Comparison of ENCODE assay signal across 19 cellular contexts in the genomic region with DNA sequence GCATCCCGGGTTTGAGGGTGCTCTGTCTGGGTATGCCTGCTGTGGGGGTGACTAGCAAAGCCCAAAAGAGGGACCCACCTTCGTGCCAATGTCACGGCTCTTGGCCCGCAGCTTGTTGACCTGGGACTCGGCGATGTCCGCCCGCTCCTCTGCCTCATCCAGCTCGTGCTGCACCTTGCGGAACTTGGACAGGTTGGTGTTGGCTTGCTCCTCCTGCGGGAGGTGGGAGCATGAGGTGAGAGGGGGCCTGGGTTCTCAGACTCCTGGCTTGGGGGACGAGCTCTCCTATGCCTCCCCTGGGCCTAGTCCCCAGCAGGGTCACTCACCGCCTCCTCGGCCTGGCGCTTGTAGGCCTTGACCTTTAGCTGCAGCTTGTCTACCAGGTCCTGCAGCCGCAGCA. TPM values are rescaled to one million over a fixed set of nuclear protein-coding genes. Genes with fewer than 3 reads are reported as not detected.
A peak's percentile ranks its signal among the peaks of the same experiment; 100 is the strongest.
DNase-seq lines count a peak whose midpoint lies in the region; ATAC-seq and TF ChIP-seq lines count a peak whose summit lies in the region.
"Had no signal": no experiment of that assay in that cellular context is flagged by ENCODE, and none has a peak within 500 bp of the region (broad histone marks: within the 10 kb centered on the region; RNA-seq: fewer than 3 reads in every experiment).

No MANE protein-coding gene starts in this region.

- no peaks in the 10 kb centered on the region for H3K36me3 ChIP-seq in H7 (replicated peaks; ENCODE audit: control insufficient read depth, insufficient read depth, low read length)
- peaks cover 41% of the 10 kb centered on the region for H3K36me3 ChIP-seq in right atrium auricular region
- no peaks in the 10 kb centered on the region for H3K36me3 ChIP-seq in osteoblast (ENCODE audit: insufficient read depth, low read length)
- no peaks in the 10 kb centered on the region for H3K36me3 ChIP-seq in sigmoid colon

- peak; percentile 65 for DNase-seq in Right ventricle myocardium inferior (ENCODE audit: missing footprints)
- DNase-seq in cardiac septum (ENCODE audit: low spot score): no peak
- DNase-seq in H7: peak; percentile 36
- no peak for DNase-seq in right atrium auricular region (ENCODE audit: low spot score)
- DNase-seq in osteoblast (ENCODE audit: insufficient read length, low spot score, missing footprints): peak; percentile 49
- DNase-seq in NCI-H2171 (lab: John Stamatoyannopoulos, UW): no peak
- DNase-seq in sigmoid colon: no peak
- DNase-seq: AML-193; Caco-2; CD4-positive, alpha-beta T cell; GDM1; GM23248; HCEC 1CT had no signal

- peak overlapping the region; percentile 84 for H3K27ac ChIP-seq in right atrium auricular region
- no peak overlapping the region for H3K27ac ChIP-seq in osteoblast (ENCODE audit: low read depth, low read length)
- H3K27ac ChIP-seq in sigmoid colon: no peak overlapping the region
- H3K27ac ChIP-seq: 22Rv1, A549, C4-2B, GM23248 had no signal

- H3K4me1 ChIP-seq in right atrium auricular region (peaks cover 0 to 3% of the 10 kb centered on the region in 2 donors), osteoblast (ENCODE audit: insufficient read depth, low read length) (no peaks in the 10 kb centered on the region), sigmoid colon (no peaks in the 10 kb centered on the region)
- H3K4me1 ChIP-seq: A549, Caco-2 had no signal

- no peaks in the 10 kb centered on the region for H3K9me3 ChIP-seq in right atrium auricular region
- no peaks in the 10 kb centered on the region for H3K9me3 ChIP-seq in osteoblast (ENCODE audit: low read depth, low read length)
- no peaks in the 10 kb centered on the region for H3K9me3 ChIP-seq in sigmoid colon
- H3K9me3 ChIP-seq: A549, Caco-2 had no signal

- no peak for TF ChIP-seq CTCF in right atrium auricular region (IDR thresholded peaks at IDR 0.05)
- TF ChIP-seq CTCF in osteoblast (IDR thresholded peaks at IDR 0.05; ENCODE audit: extremely low read depth, low read depth, low read length): no peak
- TF ChIP-seq CTCF in sigmoid colon (IDR thresholded peaks at IDR 0.05): no peak

- intact Hi-C loops in Right ventricle myocardium inferior (cut with DNase I) (no loop called here), cardiac septum (cut with DNase I) (no loop called here), sigmoid colon (cut with DNase I) (no loop called here)

- TF ChIP-seq EP300 in sigmoid colon (IDR thresholded peaks at IDR 0.05): no peak

- H3K79me2 ChIP-seq in osteoblast (ENCODE audit: insufficient read depth, low read length): no peaks in the 10 kb centered on the region

- ATAC-seq in Right ventricle myocardium inferior: no peak
- ATAC-seq: A549 had no signal

- H2AFZ ChIP-seq in osteoblast (ENCODE audit: low read length): no peak overlapping the region
- H2AFZ ChIP-seq: GM23248 had no signal

- no peaks in the 10 kb centered on the region for H4K20me1 ChIP-seq in osteoblast (ENCODE audit: insufficient read depth, low read length)

- 92 to 93% methylated on average over 16 of the region's 16 CpGs for WGBS in sigmoid colon, 2 donors

- TF ChIP-seq POLR2A in sigmoid colon (IDR thresholded peaks at IDR 0.05): no peak

- H3K4me3 ChIP-seq in H7 (ENCODE audit: insufficient read depth, low read depth, low read length) (no peak overlapping the region), right atrium auricular region (no peak overlapping the region), osteoblast (ENCODE audit: insufficient read depth, low read length) (no peak overlapping the region), sigmoid colon (no peak overlapping the region)
- H3K4me3 ChIP-seq: A549, GM23248 had no signal

- H3K4me2 ChIP-seq in osteoblast (ENCODE audit: insufficient read depth, low read length): no peak overlapping the region
- H3K4me2 ChIP-seq: A549 had no signal

- H3K27me3 ChIP-seq in H7 (ENCODE audit: control insufficient read depth, insufficient read depth, low read length): no peaks in the 10 kb centered on the region
- H3K27me3 ChIP-seq in right atrium auricular region: no peaks in the 10 kb centered on the region
- H3K27me3 ChIP-seq in osteoblast (ENCODE audit: insufficient read depth, low read length): peaks cover 6% of the 10 kb centered on the region
- no peaks in the 10 kb centered on the region for H3K27me3 ChIP-seq in sigmoid colon

RNA-seq across cellular contexts. Expression of gene MYH6, which starts 5.6 kb away (rescaled TPM):
- 3,910 TPM for total RNA-seq in Right ventricle myocardium inferior
- total RNA-seq in cardiac septum: 170 TPM
- 0.03 TPM in 1 of 2 replicates, not detected in the other for total RNA-seq in H7 (2014; rRNA removed; shearing (Covaris generic))
- over 10,000 TPM in 1 of 2 donors, 1,000 to 10,000 TPM in 1; 8,253 to 13,240 TPM for total RNA-seq in right atrium auricular region
- total RNA-seq in osteoblast: under 0.01 TPM in 1 of 2 replicates, not detected in the other
- total RNA-seq in sigmoid colon: not detected
- polyA plus RNA-seq in sigmoid colon: 1 to 10 TPM; 1.5 to 4.9 (median 3.0) TPM
- total RNA-seq: Caco-2; CD4-positive, alpha-beta T cell; GM23248; H4; HT-29 had no signal
- polyA plus RNA-seq: A549, BJ, GM23248 had no signal

RNA-seq across cellular contexts. Expression of gene MYH7, which starts 21.8 kb away (rescaled TPM):
- total RNA-seq in Right ventricle myocardium inferior (11,833 TPM), cardiac septum (13,582 TPM), right atrium auricular region (1,000 to 10,000 TPM; 1,082 to 4,592 TPM), osteoblast (not detected in 2 replicates), sigmoid colon (under 1 TPM in 2 of 4 donors, not detected in 2; under 0.01 to 0.14 TPM)
- not detected in 2 replicates for total RNA-seq in H7 (2014; rRNA removed; shearing (Covaris generic))
- polyA plus RNA-seq in sigmoid colon: 10 to 100 TPM in 1 of 3 donors, 1 to 10 TPM in 1, under 1 TPM in 1; 0.28 to 11.6 (median 3.6) TPM
- total RNA-seq: Caco-2; CD4-positive, alpha-beta T cell; GM23248; H4; HT-29 had no signal
- polyA plus RNA-seq: A549, BJ, GM23248 had no signal

RNA-seq across cellular contexts. Expression of gene CMTM5, which starts 36.8 kb away (rescaled TPM):
- total RNA-seq in Right ventricle myocardium inferior (0.92 TPM), cardiac septum (not detected), right atrium auricular region (not detected), osteoblast (not detected in 2 replicates), sigmoid colon (1 to 10 TPM; 1.8 to 4.6 (median 3.8) TPM)
- total RNA-seq in H7 (2014; rRNA removed; shearing (Covaris generic)): 0.14 TPM in 1 of 2 replicates, not detected in the other
- polyA plus RNA-seq in sigmoid colon: 1 to 10 TPM in 1 of 3 donors, not detected in 2; 1.2 TPM
- total RNA-seq: Caco-2; CD4-positive, alpha-beta T cell; GM23248; H4; HT-29 had no signal
- polyA plus RNA-seq: A549, BJ, GM23248 had no signal

RNA-seq across cellular contexts. Expression of gene IL25, which starts 41.1 kb away (rescaled TPM):
- not detected for total RNA-seq in Right ventricle myocardium inferior
- total RNA-seq in cardiac septum: not detected
- 0.31 TPM in 1 of 2 replicates, not detected in the other for total RNA-seq in H7 (2014; rRNA removed; shearing (Covaris generic))
- not detected for total RNA-seq in right atrium auricular region
- total RNA-seq in osteoblast: not detected in 2 replicates
- not detected for total RNA-seq in sigmoid colon
- not detected for polyA plus RNA-seq in sigmoid colon
- total RNA-seq: Caco-2; CD4-positive, alpha-beta T cell; GM23248; H4; HT-29 had no signal
- polyA plus RNA-seq: A549, BJ, GM23248 had no signal

RNA-seq across cellular contexts. Expression of gene EFS, which starts 48.7 kb away (rescaled TPM):
- 4.0 TPM for total RNA-seq in Right ventricle myocardium inferior
- 3.7 TPM for total RNA-seq in cardiac septum
- total RNA-seq in H7 (2014; rRNA removed; shearing (Covaris generic)): 23.1 and 24.0 TPM in 2 replicates
- 1 to 10 TPM; 4.1 to 6.3 TPM for total RNA-seq in right atrium auricular region
- total RNA-seq in osteoblast: 9.8 and 14.1 TPM in 2 replicates
- total RNA-seq in sigmoid colon: 10 to 100 TPM in 3 of 4 donors, 1 to 10 TPM in 1; 10.0 to 19.9 (median 11.5) TPM
- 1 to 10 TPM in 2 of 3 donors, under 1 TPM in 1; 0.46 to 3.0 (median 2.9) TPM for polyA plus RNA-seq in sigmoid colon
- total RNA-seq: CD4-positive, alpha-beta T cell; H4; HT-29 had no signal
- polyA plus RNA-seq: A549 had no signal

Comparison
In these comparisons a context has a peak if more than half of its experiments do, and no peak if none do; other contexts are left out.
1. DNase-seq: peak in Right ventricle myocardium inferior (single experiment), H7 (single experiment) and osteoblast (single experiment); none in cardiac septum (single experiment), right atrium auricular region (single experiment), NCI-H2171 (single experiment) and sigmoid colon (single experiment).
2. H3K27ac ChIP-seq: peak in right atrium auricular region (2 of 2); none in osteoblast (single experiment) and sigmoid colon (0 of 4).
3. RNA of gene MYH6, which starts 5.6 kb away (total RNA-seq): 8,253 to 13,240 TPM in right atrium auricular region, 3,910 TPM in Right ventricle myocardium inferior (single experiment) and 170 TPM in cardiac septum (single experiment); 0.03 TPM in H7, under 0.01 TPM in osteoblast and not detected in sigmoid colon; every median in the first group is over 100 times any median in the second.
4. RNA of gene MYH7, which starts 21.8 kb away (total RNA-seq): 13,582 TPM in cardiac septum (single experiment), 11,833 TPM in Right ventricle myocardium inferior (single experiment) and 1,082 to 4,592 TPM in right atrium auricular region; not detected in H7, not detected in osteoblast and under 0.01 to 0.14 TPM in sigmoid colon; every median in the first group is over 100 times any median in the second.